12 cellular contexts compared by ENCODE assay signal in the genomic region with DNA sequence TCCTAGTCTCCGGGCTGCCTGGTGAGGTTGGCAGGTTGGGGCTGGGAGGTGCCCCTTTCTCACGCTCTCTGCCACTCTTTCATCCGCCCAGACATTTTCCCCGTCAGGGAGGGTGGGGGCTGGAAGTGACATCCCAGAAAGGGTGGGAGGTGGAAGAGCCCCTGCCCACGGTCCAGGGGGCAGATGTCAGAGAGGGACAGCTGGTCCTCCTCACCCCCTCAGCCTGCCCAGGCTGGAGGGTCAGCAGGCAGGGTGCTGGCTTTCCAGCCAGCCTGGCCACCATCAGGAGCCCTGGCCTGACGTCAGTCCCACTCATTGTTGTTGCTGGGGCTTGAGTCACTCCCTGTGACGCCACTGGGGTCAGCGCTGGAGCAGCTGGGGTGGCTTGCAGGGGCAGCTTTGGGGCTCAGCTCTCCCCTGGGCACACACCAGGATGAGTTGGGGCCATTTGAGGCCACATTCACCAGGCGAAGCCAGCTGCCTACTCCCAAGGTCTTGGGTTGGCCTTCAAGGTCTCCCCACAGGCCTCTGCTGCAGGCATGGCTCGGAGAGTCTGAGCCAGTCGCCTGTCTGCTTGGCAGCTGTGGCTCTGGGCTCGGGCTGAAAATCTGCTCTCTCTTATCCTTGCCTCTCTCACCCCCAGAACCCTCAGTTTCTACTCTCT. TPM values are rescaled to one million over a fixed set of nuclear protein-coding genes. Genes with fewer than 3 reads are reported as not detected.
DNase-seq lines count a peak whose midpoint lies in the region; ATAC-seq and TF ChIP-seq lines count a peak whose summit lies in the region.
"Had no signal": no experiment of that assay in that cellular context is flagged by ENCODE, and none has a peak within 500 bp of the region (broad histone marks: within the 10 kb centered on the region; RNA-seq: fewer than 3 reads in every experiment).

No MANE protein-coding gene starts in this region.

- no peak overlapping the region for H3K4me2 ChIP-seq in hepatocyte

- no peak for ATAC-seq in naive thymus-derived CD4-positive, alpha-beta T cell

- H3K27me3 ChIP-seq in MG63 (no peaks in the 10 kb centered on the region), hepatocyte (peaks cover 12% of the 10 kb centered on the region)
- H3K27me3 ChIP-seq in naive thymus-derived CD4-positive, alpha-beta T cell (ENCODE audit: control insufficient read depth in 2 of 2, insufficient read depth in 2 of 2, low read length in 2 of 2): no peaks in the 10 kb centered on the region

- H3K27me3 Mint-ChIP-seq in naive thymus-derived CD4-positive, alpha-beta T cell: peaks cover 0 to 5% (median 0%) of the 10 kb centered on the region in 5 donors
- H3K27me3 Mint-ChIP-seq: stimulated activated naive CD8-positive, alpha-beta T cell treated with anti-CD3 and anti-CD28 coated beads, Interleukin-15, Interleukin-2, amounts not matched to agents 100 ng/mL and 50 ng/mL, for 24 hours had no signal

- 79% methylated on average over 12 of the region's 12 CpGs for WGBS in hepatocyte (ENCODE audit: low lambda C conversion rate, missing lambda C conversion rate)

- POLR2A ChIA-PET in naive thymus-derived CD4-positive, alpha-beta T cell (lab: Charles Lee): interaction anchor here (0.6 kb wide), 1 partner anchor 693 kb away, joined by 3 read pairs; no protein-coding TSS in a partner anchor

- H3K36me3 Mint-ChIP-seq in naive thymus-derived CD4-positive, alpha-beta T cell: no peaks in the 10 kb centered on the region

- no peak overlapping the region for H3K27ac Mint-ChIP-seq in naive thymus-derived CD4-positive, alpha-beta T cell
- H3K27ac Mint-ChIP-seq: stimulated activated naive CD8-positive, alpha-beta T cell treated with anti-CD3 and anti-CD28 coated beads, Interleukin-15, Interleukin-2, amounts not matched to agents 100 ng/mL and 50 ng/mL, for 24 hours had no signal

- H2AFZ ChIP-seq in hepatocyte: no peak overlapping the region

- peaks cover 0 to 7% (median 3%) of the 10 kb centered on the region in 7 donors for H3K4me1 Mint-ChIP-seq in naive thymus-derived CD4-positive, alpha-beta T cell

- H4K20me1 ChIP-seq in hepatocyte (ENCODE audit: insufficient read depth, poor library complexity, severe bottlenecking): no peaks in the 10 kb centered on the region

- no peaks in the 10 kb centered on the region for H3K36me3 ChIP-seq in MG63
- no peaks in the 10 kb centered on the region for H3K36me3 ChIP-seq in hepatocyte (replicated peaks; ENCODE audit: insufficient read depth, low read depth)
- peaks cover 0 to under 1% (median 0%) of the 10 kb centered on the region in 3 experiments for H3K36me3 ChIP-seq in naive thymus-derived CD4-positive, alpha-beta T cell (ENCODE audit: control insufficient read depth in 2 of 3, insufficient read depth in 3 of 3, low read length in 3 of 3)

- H3K4me1 ChIP-seq in hepatocyte (ENCODE audit: insufficient read depth): no peaks in the 10 kb centered on the region
- H3K4me1 ChIP-seq in naive thymus-derived CD4-positive, alpha-beta T cell (ENCODE audit: control insufficient read depth in 2 of 2, insufficient read depth in 2 of 2, low read length in 2 of 2): peaks cover 1 to 3% of the 10 kb centered on the region in 2 donors

- intact Hi-C loops in naive thymus-derived CD4-positive, alpha-beta T cell (cut with micrococcal nuclease): no loop called here

- H3K79me2 ChIP-seq in hepatocyte: no peaks in the 10 kb centered on the region

- peak; percentile 58 for DNase-seq in MG63
- DNase-seq in choroid plexus epithelial cell (ENCODE audit: low read depth): peak; percentile 88
- peak; percentile 94 for DNase-seq in hepatic stellate cell (ENCODE audit: low spot score)
- peak; percentile 92 for DNase-seq in stromal cell of bone marrow (ENCODE audit: low read depth)
- no peak for DNase-seq in NCI-H2081 (lab: John Stamatoyannopoulos, UW)
- no peak for DNase-seq in hepatocyte (ENCODE audit: low spot score)
- no peak for DNase-seq in naive thymus-derived CD4-positive, alpha-beta T cell
- no peak for DNase-seq in NCI-H1417 treated with DMSO at 0.1 percent for 48 hours (lab: John Stamatoyannopoulos, UW)
- DNase-seq: DMS79 had no signal

- H3K4me3 Mint-ChIP-seq in naive thymus-derived CD4-positive, alpha-beta T cell: no peak overlapping the region
- H3K4me3 Mint-ChIP-seq: stimulated activated naive CD8-positive, alpha-beta T cell treated with anti-CD3 and anti-CD28 coated beads, Interleukin-15, Interleukin-2, amounts not matched to agents 100 ng/mL and 50 ng/mL, for 24 hours had no signal

- no peaks in the 10 kb centered on the region for H3K9me2 ChIP-seq in hepatocyte (replicated peaks; ENCODE audit: insufficient read depth)

- H3K9me3 ChIP-seq in MG63 (no peaks in the 10 kb centered on the region; the same call in 1 of the 2 replicates), hepatocyte (ENCODE audit: low read depth) (no peaks in the 10 kb centered on the region)
- no peaks in the 10 kb centered on the region for H3K9me3 ChIP-seq in naive thymus-derived CD4-positive, alpha-beta T cell (ENCODE audit: control insufficient read depth in 2 of 3, low read length in 3 of 3)

- CTCF ChIA-PET in naive thymus-derived CD4-positive, alpha-beta T cell (lab: Charles Lee): interaction anchor here (1.1 kb wide), 2 partner anchors 35 to 38 kb away, joined by 3 read pairs; no protein-coding TSS in a partner anchor

- H3K4me3 ChIP-seq in MG63 (no peak overlapping the region), choroid plexus epithelial cell (ENCODE audit: low read depth, low read length) (no peak overlapping the region), hepatocyte (no peak overlapping the region)
- no peak overlapping the region for H3K4me3 ChIP-seq in naive thymus-derived CD4-positive, alpha-beta T cell (ENCODE audit: low read length)
- H3K4me3 ChIP-seq: skin epidermis had no signal

- no peak overlapping the region for H3K27ac ChIP-seq in hepatocyte
- H3K27ac ChIP-seq in naive thymus-derived CD4-positive, alpha-beta T cell (ENCODE audit: low read depth, low read length): no peak overlapping the region

- no peak for TF ChIP-seq CTCF in choroid plexus epithelial cell (conservative IDR thresholded peaks at IDR 0.05; ENCODE audit: low read depth, low read length)
- TF ChIP-seq CTCF in hepatocyte (IDR thresholded peaks at IDR 0.05; ENCODE audit: poor library complexity): no peak

- H3K9me3 Mint-ChIP-seq in naive thymus-derived CD4-positive, alpha-beta T cell: no peaks in the 10 kb centered on the region
- H3K9me3 Mint-ChIP-seq: stimulated activated naive CD8-positive, alpha-beta T cell treated with anti-CD3 and anti-CD28 coated beads, Interleukin-15, Interleukin-2, amounts not matched to agents 100 ng/mL and 50 ng/mL, for 24 hours had no signal

RNA-seq across cellular contexts. Expression of gene ATG101, which starts 5.7 kb away (rescaled TPM):
- 45.4 and 110 TPM in 2 replicates for total RNA-seq in MG63 (2014; rRNA removed; shearing (Covaris generic); ENCODE audit: low replicate concordance)
- total RNA-seq in hepatocyte: 55.9 and 61.6 TPM in 2 replicates
- 52.0 and 57.7 TPM in 2 replicates for polyA plus RNA-seq in hepatocyte
- total RNA-seq in naive thymus-derived CD4-positive, alpha-beta T cell: 10 to 100 TPM; 20.7 to 39.7 (median 34.3) TPM
- 10 to 100 TPM; 20.9 to 30.9 TPM for polyA plus RNA-seq in naive thymus-derived CD4-positive, alpha-beta T cell

RNA-seq across cellular contexts. Expression of gene NR4A1, which starts 12.9 kb away (rescaled TPM):
- total RNA-seq in MG63 (2014; rRNA removed; shearing (Covaris generic); ENCODE audit: low replicate concordance): 4.4 TPM in 1 of 2 replicates, not detected in the other
- 39.2 and 59.2 TPM in 2 replicates for total RNA-seq in hepatocyte
- polyA plus RNA-seq in hepatocyte: 131 and 165 TPM in 2 replicates
- total RNA-seq in naive thymus-derived CD4-positive, alpha-beta T cell: 100 to 1,000 TPM in 2 of 5 experiments, 1 to 10 TPM in 1, under 1 TPM in 2; 0.89 to 279 (median 7.1) TPM
- polyA plus RNA-seq in naive thymus-derived CD4-positive, alpha-beta T cell: 1 to 10 TPM in 1 of 2 donors, under 1 TPM in 1; 0.28 to 1.1 TPM

RNA-seq across cellular contexts. Expression of gene SMIM41, which starts 15.4 kb away (rescaled TPM):
- total RNA-seq in MG63 (2014; rRNA removed; shearing (Covaris generic); ENCODE audit: low replicate concordance): not detected in 2 replicates
- total RNA-seq in hepatocyte: not detected in 2 replicates
- polyA plus RNA-seq in hepatocyte: 0.15 TPM in 1 of 2 replicates, not detected in the other
- under 1 TPM in 2 of 5 experiments, not detected in 3; 0.24 to 0.27 TPM for total RNA-seq in naive thymus-derived CD4-positive, alpha-beta T cell
- not detected for polyA plus RNA-seq in naive thymus-derived CD4-positive, alpha-beta T cell
- polyA plus RNA-seq: keratinocyte had no signal

RNA-seq across cellular contexts. Expression of gene TAMALIN, which starts 57.4 kb away (rescaled TPM):
- total RNA-seq in MG63 (2014; rRNA removed; shearing (Covaris generic); ENCODE audit: low replicate concordance): 1.4 and 2.0 TPM in 2 replicates
- 4.0 and 8.0 TPM in 2 replicates for total RNA-seq in hepatocyte
- polyA plus RNA-seq in hepatocyte: 9.9 and 17.0 TPM in 2 replicates
- 100 to 1,000 TPM in 2 of 5 experiments, 10 to 100 TPM in 2, 1 to 10 TPM in 1; 5.6 to 501 (median 33.7) TPM for total RNA-seq in naive thymus-derived CD4-positive, alpha-beta T cell
- 1 to 10 TPM; 1.1 to 1.3 TPM for polyA plus RNA-seq in naive thymus-derived CD4-positive, alpha-beta T cell

Comparison
In these comparisons a context has a peak if more than half of its experiments do, and no peak if none do; other contexts are left out.
1. DNase-seq: peak in MG63 (single experiment), choroid plexus epithelial cell (single experiment), hepatic stellate cell (single experiment) and stromal cell of bone marrow (single experiment); none in NCI-H2081 (0 of 2), hepatocyte (single experiment), naive thymus-derived CD4-positive, alpha-beta T cell (0 of 9) and NCI-H1417 treated with DMSO at 0.1 percent for 48 hours (single experiment).